Comparison of ENCODE assay signal across 12 cellular contexts in the genomic region with DNA sequence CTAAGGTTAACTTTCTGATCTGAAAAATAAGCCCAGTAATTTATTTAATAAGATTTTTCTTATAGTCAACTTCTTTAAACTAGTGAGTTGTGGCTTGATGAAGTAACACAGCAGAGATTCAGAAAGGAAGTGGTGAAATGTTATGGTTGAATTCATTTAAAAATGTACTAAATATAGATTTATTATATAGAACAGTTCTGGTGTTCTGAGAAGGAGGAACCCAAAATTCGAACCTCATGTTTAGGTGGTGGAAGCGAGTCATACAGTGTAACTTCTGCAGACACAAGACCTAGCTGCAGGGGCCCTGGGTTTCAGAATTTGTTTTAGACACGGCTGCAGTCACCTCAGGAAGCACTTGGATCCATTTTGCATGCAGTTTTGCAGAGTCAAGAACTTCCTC.
DNase-seq lines count a peak whose midpoint lies in the region; ATAC-seq and TF ChIP-seq lines count a peak whose summit lies in the region.
"Had no signal": no experiment of that assay in that cellular context is flagged by ENCODE, and none has a peak within 500 bp of the region (broad histone marks: within the 10 kb centered on the region; RNA-seq: fewer than 3 reads in every experiment).

No MANE protein-coding gene starts in this region.

- H3K4me3 Mint-ChIP-seq in activated CD4-positive, alpha-beta T cell treated with anti-CD3 and anti-CD28 coated beads for 36 hours, result no peak overlapping the region

- H3K27me3 ChIP-seq in neutrophil, result no peaks in the 10 kb centered on the region

- TF ChIP-seq CTCF in OCI-LY7 (conservative IDR thresholded peaks at IDR 0.05; ENCODE audit: low read length) (no peak), neutrophil (IDR thresholded peaks at IDR 0.05) (no peak)

- H3K27ac Mint-ChIP-seq in activated CD4-positive, alpha-beta T cell treated with anti-CD3 and anti-CD28 coated beads for 36 hours, result no peak overlapping the region

- H3K27ac ChIP-seq in OCI-LY7 (ENCODE audit: low read depth, low read length, poor library complexity, severe bottlenecking) (no peak overlapping the region), neutrophil (peak overlapping the region; percentile 66)
- H3K27ac ChIP-seq: thoracic aorta had no signal

- POLR2A ChIA-PET in activated CD4-positive, alpha-beta T cell treated with anti-CD3 and anti-CD28 coated beads for 36 hours (lab: Charles Lee), result no interaction called here
- POLR2A ChIA-PET in OCI-LY7 (lab: Charles Lee), result interaction anchor here (0.6 kb wide), 1 partner anchor 186 kb away, joined by 3 read pairs; no protein-coding TSS in a partner anchor

- no peaks in the 10 kb centered on the region for H3K27me3 Mint-ChIP-seq in activated CD4-positive, alpha-beta T cell treated with anti-CD3 and anti-CD28 coated beads for 36 hours

- no peaks in the 10 kb centered on the region for H3K9me2 ChIP-seq in OCI-LY7 (ENCODE audit: insufficient read depth, low read length)

- peak; percentile 24 for DNase-seq in activated CD4-positive, alpha-beta T cell treated with anti-CD3 and anti-CD28 coated beads for 36 hours
- no peak for DNase-seq in activated CD4-positive, alpha-beta T cell treated with anti-CD3 and anti-CD28 coated beads, Interleukin-2, amount 50 U/mL, for 1 hour
- DNase-seq in OCI-LY7 (ENCODE audit: low spot score) (peak; percentile 30), NCI-H2171 (lab: John Stamatoyannopoulos, UW) (no peak), NCI-H1417 treated with DMSO at 0.1 percent for 48 hours (lab: John Stamatoyannopoulos, UW) (no peak), NCI-H526 treated with DMSO at 0.1 percent for 48 hours (lab: John Stamatoyannopoulos, UW) (no peak)
- DNase-seq: 8988T; effector CD4-positive, alpha-beta T cell had no signal

- H3K4me3 ChIP-seq in OCI-LY7 (ENCODE audit: low read depth, low read length, poor library complexity, severe bottlenecking) (no peak overlapping the region), neutrophil (ENCODE audit: low read depth in 1 of 2, low read length in 1 of 2) (peak overlapping the region in 1 of 2 experiments; percentile 14)
- H3K4me3 ChIP-seq: skin epidermis, thoracic aorta had no signal

- no peaks in the 10 kb centered on the region for H4K20me1 ChIP-seq in OCI-LY7 (ENCODE audit: insufficient read depth, low read length)

- CTCF ChIA-PET in activated CD4-positive, alpha-beta T cell treated with anti-CD3 and anti-CD28 coated beads for 36 hours (lab: Charles Lee), result no interaction called here
- CTCF ChIA-PET in OCI-LY7 (lab: Charles Lee; ENCODE audit: unreplicated experiment), result no interaction called here

- BruUV-seq in OCI-LY7 (replicated peaks; lab: Mats Ljungman, UMichigan), result no TSS peak

- no peaks in the 10 kb centered on the region for H3K9me3 ChIP-seq in OCI-LY7 (ENCODE audit: low read length)
- no peaks in the 10 kb centered on the region for H3K9me3 ChIP-seq in neutrophil
- H3K9me3 ChIP-seq: thoracic aorta had no signal

- peak; percentile 80 for ATAC-seq in activated CD4-positive, alpha-beta T cell treated with anti-CD3 and anti-CD28 coated beads for 36 hours
- peak; percentile 88 for ATAC-seq in HG02885 (IDR thresholded peaks at IDR 0.05; ENCODE audit: poor library complexity, unreplicated experiment)

- no peaks in the 10 kb centered on the region for H3K9me3 Mint-ChIP-seq in activated CD4-positive, alpha-beta T cell treated with anti-CD3 and anti-CD28 coated beads for 36 hours (ENCODE audit: low read depth)

- H3K4me1 ChIP-seq in OCI-LY7 (ENCODE audit: insufficient read depth, low read length, poor library complexity, severe bottlenecking) (peaks cover 15% of the 10 kb centered on the region), neutrophil (ENCODE audit: control insufficient read depth in 1 of 2, insufficient read depth in 1 of 2, low read depth in 1 of 2, low read length in 1 of 2) (peaks cover 21 to 31% of the 10 kb centered on the region in 2 experiments)

- intact Hi-C loops in activated CD4-positive, alpha-beta T cell treated with anti-CD3 and anti-CD28 coated beads for 36 hours (cut with DNase I, micrococcal nuclease), result no loop called here
- intact Hi-C loops in OCI-LY7 (cut with micrococcal nuclease; ENCODE audit: unreplicated experiment), result no loop called here

- H3K36me3 ChIP-seq in OCI-LY7 (ENCODE audit: insufficient read depth, low read length), result no peaks in the 10 kb centered on the region
- no peaks in the 10 kb centered on the region for H3K36me3 ChIP-seq in neutrophil

- peak overlapping the region; percentile 49 for H3K4me2 ChIP-seq in OCI-LY7 (ENCODE audit: low read length)

- H3K4me1 Mint-ChIP-seq in activated CD4-positive, alpha-beta T cell treated with anti-CD3 and anti-CD28 coated beads for 36 hours, result peaks cover 15% of the 10 kb centered on the region

- H3K36me3 Mint-ChIP-seq in activated CD4-positive, alpha-beta T cell treated with anti-CD3 and anti-CD28 coated beads for 36 hours (ENCODE audit: low read depth), result no peaks in the 10 kb centered on the region

- H2AFZ ChIP-seq in OCI-LY7 (ENCODE audit: low read length), result 0 out of 2 replicates have a peak overlapping the region, but pooled peaks have one; percentile 4

- no peaks in the 10 kb centered on the region for H3K79me2 ChIP-seq in OCI-LY7 (ENCODE audit: insufficient read depth, low read depth, low read length)

Comparison
In these comparisons a context has a peak if more than half of its experiments do, and no peak if none do; other contexts are left out.
1. DNase-seq: peak in activated CD4-positive, alpha-beta T cell treated with anti-CD3 and anti-CD28 coated beads for 36 hours (single experiment) and OCI-LY7 (single experiment); none in activated CD4-positive, alpha-beta T cell treated with anti-CD3 and anti-CD28 coated beads, Interleukin-2, amount 50 U/mL, for 1 hour (single experiment), NCI-H2171 (single experiment), NCI-H1417 treated with DMSO at 0.1 percent for 48 hours (single experiment) and NCI-H526 treated with DMSO at 0.1 percent for 48 hours (single experiment).